7 cellular contexts compared by ENCODE assay signal in genomic region chr15:29924750-29925149, GRCh38.
A peak's percentile ranks its signal among the peaks of the same experiment; 100 is the strongest.
DNase-seq lines count a peak whose midpoint lies in the region; ATAC-seq lines count a peak whose summit lies in the region.

No MANE protein-coding gene starts in this region.

- no peak overlapping the region for H3K27ac Mint-ChIP-seq in naive thymus-derived CD8-positive, alpha-beta T cell
- H3K27ac Mint-ChIP-seq in natural killer cell treated with Interleukin-12 subunit alpha and Interleukin-12 subunit beta and Interleukin-15 and Interleukin-18, amount 100 ng/mL, for 72 hours: no peak overlapping the region

- H3K9me3 Mint-ChIP-seq in naive thymus-derived CD8-positive, alpha-beta T cell: no peaks in the 10 kb centered on the region
- no peaks in the 10 kb centered on the region for H3K9me3 Mint-ChIP-seq in natural killer cell treated with Interleukin-12 subunit alpha and Interleukin-12 subunit beta and Interleukin-15 and Interleukin-18, amount 100 ng/mL, for 72 hours

- ATAC-seq in left ventricle myocardium superior: peak; percentile 77
- no peak for ATAC-seq in naive thymus-derived CD8-positive, alpha-beta T cell
- no peak for ATAC-seq in natural killer cell treated with Interleukin-12 subunit alpha and Interleukin-12 subunit beta and Interleukin-15 and Interleukin-18, amount 100 ng/mL, for 72 hours

- H3K27ac ChIP-seq in substantia nigra (ENCODE audit: low read depth, low read length, poor library complexity, severe bottlenecking): peak overlapping the region; percentile 9

- POLR2A ChIA-PET in naive thymus-derived CD8-positive, alpha-beta T cell (lab: Charles Lee): no interaction called here

- H3K4me1 Mint-ChIP-seq in naive thymus-derived CD8-positive, alpha-beta T cell: peaks cover 0 to 2% (median 0%) of the 10 kb centered on the region in 4 donors
- no peaks in the 10 kb centered on the region for H3K4me1 Mint-ChIP-seq in natural killer cell treated with Interleukin-12 subunit alpha and Interleukin-12 subunit beta and Interleukin-15 and Interleukin-18, amount 100 ng/mL, for 72 hours (ENCODE audit: low read depth in 2 of 2)

- no peak overlapping the region for H3K4me3 Mint-ChIP-seq in naive thymus-derived CD8-positive, alpha-beta T cell
- no peak overlapping the region for H3K4me3 Mint-ChIP-seq in natural killer cell treated with Interleukin-12 subunit alpha and Interleukin-12 subunit beta and Interleukin-15 and Interleukin-18, amount 100 ng/mL, for 72 hours

- no peaks in the 10 kb centered on the region for H3K36me3 Mint-ChIP-seq in naive thymus-derived CD8-positive, alpha-beta T cell
- H3K36me3 Mint-ChIP-seq in natural killer cell treated with Interleukin-12 subunit alpha and Interleukin-12 subunit beta and Interleukin-15 and Interleukin-18, amount 100 ng/mL, for 72 hours: no peaks in the 10 kb centered on the region

- intact Hi-C loops in left ventricle myocardium superior (cut with micrococcal nuclease): loop anchor here (5.0 to 10.0 kb wide), 2 partner anchors 120 to 177 kb away; no protein-coding TSS in a partner anchor

- DNase-seq in HS-5 (ENCODE audit: low read depth) (peak; percentile 65), T1000 (lab: John Stamatoyannopoulos, UW) (peak; percentile 9), left ventricle myocardium superior (peak; percentile 32), substantia nigra (lab: John Stamatoyannopoulos, UW) (no peak), NCI-H2196 (lab: John Stamatoyannopoulos, UW; ENCODE audit: unreplicated experiment) (no peak)
- no peak for DNase-seq in naive thymus-derived CD8-positive, alpha-beta T cell
- DNase-seq in natural killer cell treated with Interleukin-12 subunit alpha and Interleukin-12 subunit beta and Interleukin-15 and Interleukin-18, amount 100 ng/mL, for 72 hours (ENCODE audit: low spot score): no peak

- peaks cover 29 to 70% (median 52%) of the 10 kb centered on the region in 5 donors for H3K27me3 Mint-ChIP-seq in naive thymus-derived CD8-positive, alpha-beta T cell
- peaks cover 21 to 49% of the 10 kb centered on the region in 2 donors for H3K27me3 Mint-ChIP-seq in natural killer cell treated with Interleukin-12 subunit alpha and Interleukin-12 subunit beta and Interleukin-15 and Interleukin-18, amount 100 ng/mL, for 72 hours

Comparison
In these comparisons a context has a peak if more than half of its experiments do, and no peak if none do; other contexts are left out.
1. DNase-seq: peak in HS-5 (single experiment), T1000 (single experiment) and left ventricle myocardium superior (single experiment); none in substantia nigra (0 of 49), naive thymus-derived CD8-positive, alpha-beta T cell (0 of 10), natural killer cell treated with Interleukin-12 subunit alpha and Interleukin-12 subunit beta and Interleukin-15 and Interleukin-18, amount 100 ng/mL, for 72 hours (single experiment) and NCI-H2196 (single experiment).